Comparison of ENCODE assay signal across 8 cellular contexts in genomic region chr22:46367707-46368191, GRCh38. TPM values are rescaled to one million over a fixed set of nuclear protein-coding genes. Genes with fewer than 3 reads are reported as not detected.
DNase-seq lines count a peak whose midpoint lies in the region; ATAC-seq and TF ChIP-seq lines count a peak whose summit lies in the region.

No MANE protein-coding gene starts in this region.

- TF ChIP-seq CTCF in GM12873 (IDR thresholded peaks at IDR 0.05; ENCODE audit: insufficient read depth, low read depth, low read length, missing control alignments) (peak; percentile 98), mammary epithelial cell (conservative IDR thresholded peaks at IDR 0.05 in 1 of 2, IDR thresholded peaks at IDR 0.05 in 1 of 2; ENCODE audit: extremely low read depth in 1 of 2, insufficient read depth in 1 of 2, low read depth in 1 of 2, low read length in 2 of 2) (peak; percentile 96 to 98)

- 48% methylated on average over 8 of the region's 19 CpGs for WGBS in mammary epithelial cell (ENCODE audit: low coverage, missing lambda C conversion rate)

- H3K27ac ChIP-seq in mammary epithelial cell (ENCODE audit: insufficient read depth, low read depth, low read length) = no peak overlapping the region

- intact Hi-C loops in mammary epithelial cell (cut with micrococcal nuclease) = loop anchor here (1.0 to 2.0 kb wide), 3 partner anchors 23 to 175 kb away; no protein-coding TSS in a partner anchor

- H3K36me3 ChIP-seq in mammary epithelial cell (ENCODE audit: insufficient read depth, low read length) = no peaks in the 10 kb centered on the region

- dilution Hi-C loops in mammary epithelial cell (cut with HindIII; ENCODE audit: low sequenced_read_pairs) = no loop called here

- no peak overlapping the region for H3K4me3 ChIP-seq in mammary epithelial cell (replicated peaks in 1 of 3; ENCODE audit: insufficient read depth in 1 of 3, low read depth in 2 of 3, low read length in 3 of 3)

- no TSS peak for BruUV-seq in mammary epithelial cell (replicated peaks; lab: Mats Ljungman, UMichigan)

- H3K4me2 ChIP-seq in mammary epithelial cell (ENCODE audit: insufficient read depth, low read depth, low read length) = no peak overlapping the region

- in situ Hi-C loops in mammary epithelial cell (cut with MboI; ENCODE audit: low sequenced_read_pairs in 2 of 2) = loop anchor here in 1 of 2 donors (5.0 to 25.0 kb wide), 2 partner anchors 170 to 395 kb away; partner anchors contain the start of genes CELSR1 and TBC1D22A

- H3K9me3 ChIP-seq in mammary epithelial cell (replicated peaks; ENCODE audit: insufficient read depth, low read length) = no peaks in the 10 kb centered on the region

- no peaks in the 10 kb centered on the region for H3K27me3 ChIP-seq in mammary epithelial cell (ENCODE audit: insufficient read depth, low read length)

- no peaks in the 10 kb centered on the region for H4K20me1 ChIP-seq in mammary epithelial cell (ENCODE audit: insufficient read depth, low read length)

- DNase-seq in NCI-H1694 (lab: John Stamatoyannopoulos, UW) = peak; percentile 86
- peak; percentile 23 to 51 (median 34) for DNase-seq in activated CD4-positive, CD25-positive, alpha-beta regulatory T cell (lab: John Stamatoyannopoulos, UW)
- peak; percentile 66 for DNase-seq in mammary epithelial cell
- DNase-seq in left lobe of liver (ENCODE audit: low spot score) = peak; percentile 80
- peak; percentile 40 for DNase-seq in stimulated activated CD8-positive, alpha-beta memory T cell treated with anti-CD3 and anti-CD28 coated beads, Interleukin-15, amount 100 ng/mL, for 24 hours (ENCODE audit: low read depth)
- no peak for DNase-seq in NCI-H1092 treated with DMSO at 0.1 percent for 48 hours (lab: John Stamatoyannopoulos, UW)

- CTCF ChIA-PET in mammary epithelial cell (lab: Charles Lee; ENCODE audit: low non-redundant PET) = interaction anchor here (0.6 to 1.7 kb wide), 5 partner anchors 22 to 433 kb away, joined by 3 to 20 read pairs (median 5); partner anchors contain the start of gene CELSR1

- H3K4me1 ChIP-seq in mammary epithelial cell (ENCODE audit: insufficient read depth, low read length) = no peaks in the 10 kb centered on the region

- ATAC-seq in left lobe of liver (peak; percentile 77), HG03135 (IDR thresholded peaks at IDR 0.05; ENCODE audit: unreplicated experiment) (no peak)

- no peak overlapping the region for H2AFZ ChIP-seq in mammary epithelial cell (ENCODE audit: low read depth, low read length)

- H3K9ac ChIP-seq in mammary epithelial cell (ENCODE audit: insufficient read depth, low read length) = no peak overlapping the region

- no peaks in the 10 kb centered on the region for H3K79me2 ChIP-seq in mammary epithelial cell (ENCODE audit: insufficient read depth, low read length)

RNA-seq across cellular contexts. Expression of gene TRMU, which starts 32.2 kb away (rescaled TPM):
- total RNA-seq in mammary epithelial cell (10 to 100 TPM; 16.3 to 42.0 TPM), left lobe of liver (23.6 TPM)
- 28.0 TPM for polyA plus RNA-seq in mammary epithelial cell
- polyA minus RNA-seq in mammary epithelial cell = 32.4 TPM
